In genomic region chr12:25864287-25864686, GRCh38 we compare ENCODE assay signal across 17 cellular contexts.
DNase-seq lines count a peak whose midpoint lies in the region; ATAC-seq and TF ChIP-seq lines count a peak whose summit lies in the region.
"Had no signal": no experiment of that assay in that cellular context is flagged by ENCODE, and none has a peak within 500 bp of the region (broad histone marks: within the 10 kb centered on the region; RNA-seq: fewer than 3 reads in every experiment).

No MANE protein-coding gene starts in this region.

- DNase-seq in AG10803 (ENCODE audit: low read depth): peak; percentile 69
- DNase-seq in GM04504 (ENCODE audit: low read depth): peak; percentile 25
- DNase-seq in RPMI7951 (ENCODE audit: low read depth): peak; percentile 28
- peak; percentile 30 for DNase-seq in mesenchymal stem cell
- no peak for DNase-seq in prostate gland (ENCODE audit: low spot score)
- no peak for DNase-seq in DMS153 (lab: John Stamatoyannopoulos, UW)
- no peak for DNase-seq in activated T-helper 2 cell treated with anti-CD3 and anti-CD28 coated beads, Interferon-gamma antibody, Interleukin-2, Interleukin-4, amounts not matched to agents 10 μg/mL and 5 μg/mL and 100 μg/mL, durations not matched to agents 14 hours and 24 hours and 36 hours (ENCODE audit: low spot score)
- DNase-seq: CD8-positive, alpha-beta memory T cell; H9; MV-4-11; NCI-H1417 treated with DMSO at 0.1 percent for 48 hours; NCI-H2029; NCI-H510A; SIG-M5 had no signal

- H3K4me2 ChIP-seq in mesenchymal stem cell (ENCODE audit: low read length, poor library complexity, severe bottlenecking): no peak overlapping the region
- H3K4me2 ChIP-seq: BLaER1 treated with 17β-estradiol and CSF1 and Interleukin-3, amounts not matched to agents 10 nM and 100 nM had no signal

- H3K36me3 ChIP-seq in mesenchymal stem cell (ENCODE audit: control insufficient read depth in 1 of 2, insufficient read depth in 2 of 2, low read depth in 1 of 2, low read length in 2 of 2): no peaks in the 10 kb centered on the region
- H3K36me3 ChIP-seq in prostate gland: no peaks in the 10 kb centered on the region
- H3K36me3 ChIP-seq: BLaER1 treated with 17β-estradiol and CSF1 and Interleukin-3, amounts not matched to agents 10 nM and 100 nM had no signal

- H3K9me3 ChIP-seq in mesenchymal stem cell (ENCODE audit: control insufficient read depth, low read length): no peaks in the 10 kb centered on the region
- no peaks in the 10 kb centered on the region for H3K9me3 ChIP-seq in prostate gland

- H3K27me3 Mint-ChIP-seq in activated T-helper 2 cell treated with anti-CD3 and anti-CD28 coated beads, Interferon-gamma antibody, Interleukin-2, Interleukin-4, amounts not matched to agents 10 μg/mL and 5 μg/mL and 100 μg/mL, durations not matched to agents 14 hours and 24 hours and 36 hours (ENCODE audit: low read depth): peaks cover 4% of the 10 kb centered on the region
- H3K27me3 Mint-ChIP-seq: CD8-positive, alpha-beta memory T cell had no signal

- no peak overlapping the region for H3K18ac ChIP-seq in mesenchymal stem cell (ENCODE audit: low read depth in 1 of 2, low read length in 2 of 2)

- no peaks in the 10 kb centered on the region for H3K9me3 Mint-ChIP-seq in activated T-helper 2 cell treated with anti-CD3 and anti-CD28 coated beads, Interferon-gamma antibody, Interleukin-2, Interleukin-4, amounts not matched to agents 10 μg/mL and 5 μg/mL and 100 μg/mL, durations not matched to agents 14 hours and 24 hours and 36 hours

- no peak overlapping the region for H2BK120ac ChIP-seq in mesenchymal stem cell (ENCODE audit: low read depth, low read length)

- no peaks in the 10 kb centered on the region for H3K36me3 Mint-ChIP-seq in activated T-helper 2 cell treated with anti-CD3 and anti-CD28 coated beads, Interferon-gamma antibody, Interleukin-2, Interleukin-4, amounts not matched to agents 10 μg/mL and 5 μg/mL and 100 μg/mL, durations not matched to agents 14 hours and 24 hours and 36 hours (ENCODE audit: low read depth)
- H3K36me3 Mint-ChIP-seq: CD8-positive, alpha-beta memory T cell had no signal

- no peak for ATAC-seq in GM18519 (IDR thresholded peaks at IDR 0.05; ENCODE audit: low FRiP score, unreplicated experiment)
- ATAC-seq: K562 had no signal

- no peak overlapping the region for H3K4ac ChIP-seq in mesenchymal stem cell (ENCODE audit: low read depth in 1 of 2, low read length in 2 of 2)

- no peak for TF ChIP-seq POLR2A in prostate gland (IDR thresholded peaks at IDR 0.05)

- H4K8ac ChIP-seq in mesenchymal stem cell (ENCODE audit: low read length): no peak overlapping the region

- no peaks in the 10 kb centered on the region for H3K27me3 ChIP-seq in mesenchymal stem cell (ENCODE audit: control insufficient read depth in 1 of 2, insufficient read depth in 1 of 2, low read length in 2 of 2)
- H3K27me3 ChIP-seq in prostate gland (replicated peaks; ENCODE audit: insufficient read depth): no peaks in the 10 kb centered on the region
- H3K27me3 ChIP-seq: BLaER1 treated with 17β-estradiol and CSF1 and Interleukin-3, amounts not matched to agents 10 nM and 100 nM had no signal

- no peak overlapping the region for H3K14ac ChIP-seq in mesenchymal stem cell (ENCODE audit: low read length in 2 of 2)

- TF ChIP-seq CTCF in AG10803 (conservative IDR thresholded peaks at IDR 0.05; ENCODE audit: low read length): no peak
- no peak for TF ChIP-seq CTCF in prostate gland (IDR thresholded peaks at IDR 0.05)

- no peak overlapping the region for H2BK15ac ChIP-seq in mesenchymal stem cell (ENCODE audit: low read depth, poor library complexity, severe bottlenecking)

- H2BK12ac ChIP-seq in mesenchymal stem cell (ENCODE audit: low read length in 2 of 2): no peak overlapping the region

- H2BK5ac ChIP-seq in mesenchymal stem cell (ENCODE audit: low read depth, low read length, poor library complexity, severe bottlenecking): no peak overlapping the region

- H3K4me3 ChIP-seq in AG10803 (ENCODE audit: low read length): no peak overlapping the region
- H3K4me3 ChIP-seq in mesenchymal stem cell (ENCODE audit: insufficient read depth in 1 of 2, low read depth in 1 of 2, low read length in 2 of 2): no peak overlapping the region
- H3K4me3 ChIP-seq in prostate gland: no peak overlapping the region
- H3K4me3 ChIP-seq: BLaER1 treated with 17β-estradiol and CSF1 and Interleukin-3, amounts not matched to agents 10 nM and 100 nM; K562 had no signal

- intact Hi-C loops in prostate gland (cut with DNase I): no loop called here
- intact Hi-C loops in activated T-helper 2 cell treated with anti-CD3 and anti-CD28 coated beads, Interferon-gamma antibody, Interleukin-2, Interleukin-4, amounts not matched to agents 10 μg/mL and 5 μg/mL and 100 μg/mL, durations not matched to agents 14 hours and 24 hours and 36 hours (cut with micrococcal nuclease): no loop called here

- H3K27ac ChIP-seq in mesenchymal stem cell (ENCODE audit: low read length, poor library complexity, severe bottlenecking): no peak overlapping the region
- no peak overlapping the region for H3K27ac ChIP-seq in prostate gland
- H3K27ac ChIP-seq: BLaER1 treated with 17β-estradiol and CSF1 and Interleukin-3, amounts not matched to agents 10 nM and 100 nM had no signal

- no peaks in the 10 kb centered on the region for H3K79me1 ChIP-seq in mesenchymal stem cell (replicated peaks; ENCODE audit: low read length, poor library complexity, severe bottlenecking)

- no peak overlapping the region for H2AFZ ChIP-seq in mesenchymal stem cell (ENCODE audit: low read depth, low read length)

- H3K4me1 ChIP-seq in mesenchymal stem cell (ENCODE audit: control insufficient read depth, insufficient read depth, low read depth, low read length): no peaks in the 10 kb centered on the region
- no peaks in the 10 kb centered on the region for H3K4me1 ChIP-seq in prostate gland (replicated peaks)

- H2AK5ac ChIP-seq in mesenchymal stem cell (ENCODE audit: low read length, severe bottlenecking): no peak overlapping the region

- no peak overlapping the region for H3K4me3 Mint-ChIP-seq in activated T-helper 2 cell treated with anti-CD3 and anti-CD28 coated beads, Interferon-gamma antibody, Interleukin-2, Interleukin-4, amounts not matched to agents 10 μg/mL and 5 μg/mL and 100 μg/mL, durations not matched to agents 14 hours and 24 hours and 36 hours (ENCODE audit: low read depth)
- H3K4me3 Mint-ChIP-seq: CD8-positive, alpha-beta memory T cell; H9 had no signal

- peaks cover 4% of the 10 kb centered on the region for H3K4me1 Mint-ChIP-seq in activated T-helper 2 cell treated with anti-CD3 and anti-CD28 coated beads, Interferon-gamma antibody, Interleukin-2, Interleukin-4, amounts not matched to agents 10 μg/mL and 5 μg/mL and 100 μg/mL, durations not matched to agents 14 hours and 24 hours and 36 hours (ENCODE audit: low read depth)
- H3K4me1 Mint-ChIP-seq: CD8-positive, alpha-beta memory T cell had no signal

- H3K9ac ChIP-seq in mesenchymal stem cell (ENCODE audit: low read length): no peak overlapping the region
- H3K9ac ChIP-seq: BLaER1 treated with 17β-estradiol and CSF1 and Interleukin-3, amounts not matched to agents 10 nM and 100 nM had no signal

- no peak overlapping the region for H3K27ac Mint-ChIP-seq in activated T-helper 2 cell treated with anti-CD3 and anti-CD28 coated beads, Interferon-gamma antibody, Interleukin-2, Interleukin-4, amounts not matched to agents 10 μg/mL and 5 μg/mL and 100 μg/mL, durations not matched to agents 14 hours and 24 hours and 36 hours
- H3K27ac Mint-ChIP-seq: H9 had no signal

- H4K91ac ChIP-seq in mesenchymal stem cell (ENCODE audit: low read length): no peak overlapping the region

- no peak overlapping the region for H3K23ac ChIP-seq in mesenchymal stem cell (ENCODE audit: low read length in 2 of 2)

Comparison
In these comparisons a context has a peak if more than half of its experiments do, and no peak if none do; other contexts are left out.
1. DNase-seq: peak in AG10803 (single experiment), GM04504 (single experiment), RPMI7951 (single experiment) and mesenchymal stem cell (single experiment); none in prostate gland (single experiment), DMS153 (single experiment) and activated T-helper 2 cell treated with anti-CD3 and anti-CD28 coated beads, Interferon-gamma antibody, Interleukin-2, Interleukin-4, amounts not matched to agents 10 μg/mL and 5 μg/mL and 100 μg/mL, durations not matched to agents 14 hours and 24 hours and 36 hours (single experiment).